Comparison of ENCODE assay signal across 21 cellular contexts in genomic region chr1:77234096-77234495, GRCh38. TPM values are rescaled to one million over a fixed set of nuclear protein-coding genes. Genes with fewer than 3 reads are reported as not detected.
"Had no signal": no experiment of that assay in that cellular context is flagged by ENCODE, and none has a peak within 500 bp of the region (broad histone marks: within the 10 kb centered on the region; RNA-seq: fewer than 3 reads in every experiment).

No MANE protein-coding gene starts in this region.

- FAIRE-seq: colon, endothelial cell of umbilical vein, islet of Langerhans, keratinocyte had no signal

- H3K27me3 ChIP-seq: dorsolateral prefrontal cortex, esophagus muscularis mucosa, heart left ventricle, hepatocyte, left lung had no signal

- H3K4me3 ChIP-seq: coronary artery, dorsolateral prefrontal cortex, esophagus muscularis mucosa, gastroesophageal sphincter, heart left ventricle, hepatocyte, left lung, lower lobe of right lung had no signal

- H3K4me2 ChIP-seq: hepatocyte had no signal

- H2AFZ ChIP-seq: hepatocyte had no signal

- H3K27ac ChIP-seq: coronary artery, dorsolateral prefrontal cortex, esophagus muscularis mucosa, foreskin keratinocyte, gastroesophageal sphincter, heart left ventricle, hepatocyte, left lung, lower lobe of right lung had no signal

- H3K79me2 ChIP-seq: hepatocyte had no signal

- H3K36me3 ChIP-seq: esophagus muscularis mucosa, gastroesophageal sphincter, heart left ventricle, left lung, lower lobe of right lung had no signal

- H3K4me1 ChIP-seq: esophagus muscularis mucosa, foreskin keratinocyte, gastroesophageal sphincter, heart left ventricle, left lung, lower lobe of right lung had no signal

- DNase-seq: dermis blood vessel endothelial cell; dorsolateral prefrontal cortex; effector CD4-positive, alpha-beta T cell; effector memory CD4-positive, alpha-beta T cell; foreskin keratinocyte; heart left ventricle; hypothalamus; left cardiac atrium; left lung; left ventricle myocardium superior; lower lobe of right lung; mesenchymal stem cell; midbrain had no signal

RNA-seq across cellular contexts. Expression of gene AK5, which starts 47.7 kb away (rescaled TPM):
- total RNA-seq: hepatocyte had no signal
